Comparison of ENCODE assay signal across 1 cellular context in genomic region chr20:29079769-29080690, GRCh38.
A peak's percentile ranks its signal among the peaks of the same experiment; 100 is the strongest.
TF ChIP-seq lines count a peak whose summit lies in the region.

No MANE protein-coding gene starts in this region.

TF ChIP-seq in HepG2, 621 proteins besides CTCF, POLR2A, EP300 and RAD21 (continued from another document and continues in another):
- TF ChIP-seq SNAPC4 (CRISPR knock-in tag; IDR thresholded peaks at IDR 0.05) (no peak), ZBTB49 (CRISPR knock-in tag; IDR thresholded peaks at IDR 0.05; ENCODE audit: borderline replicate concordance) (no peak), PHF8 (CRISPR knock-in tag; IDR thresholded peaks at IDR 0.05) (peak; percentile 69), ZNF460 (CRISPR knock-in tag; IDR thresholded peaks at IDR 0.05; ENCODE audit: borderline replicate concordance) (no peak), ZKSCAN1 (IDR thresholded peaks at IDR 0.05; ENCODE audit: low read length) (no peak), MTA3 (CRISPR knock-in tag; IDR thresholded peaks at IDR 0.05) (no peak), ZNF781 (CRISPR knock-in tag; IDR thresholded peaks at IDR 0.05; ENCODE audit: borderline replicate concordance, not compliant biosample characterization) (peak; percentile 37), HMG20B (CRISPR knock-in tag; conservative IDR thresholded peaks at IDR 0.05) (peak; percentile 40; the same call in 1 of the 2 replicates), ZNF281 (CRISPR knock-in tag; IDR thresholded peaks at IDR 0.05; ENCODE audit: borderline replicate concordance) (no peak), KDM3A (CRISPR knock-in tag; IDR thresholded peaks at IDR 0.05; ENCODE audit: low read depth) (0 out of 2 replicates have a peak, but pooled peaks have one; percentile 28), DR1 (CRISPR knock-in tag; IDR thresholded peaks at IDR 0.05) (0 out of 2 replicates have a peak, but pooled peaks have one; percentile 33), KMT2A (CRISPR knock-in tag; IDR thresholded peaks at IDR 0.05) (peak; percentile 75), ZNF383 (CRISPR knock-in tag; IDR thresholded peaks at IDR 0.05; ENCODE audit: borderline replicate concordance) (no peak), ZSCAN31 (CRISPR knock-in tag; IDR thresholded peaks at IDR 0.05; ENCODE audit: low read depth) (0 out of 2 replicates have a peak, but pooled peaks have one; percentile 12), ZNF224 (CRISPR knock-in tag; IDR thresholded peaks at IDR 0.05) (peak; percentile 58; the same call in 1 of the 2 replicates), DRAP1 (CRISPR knock-in tag; IDR thresholded peaks at IDR 0.05) (no peak), ZNF574 (CRISPR knock-in tag; IDR thresholded peaks at IDR 0.05) (peak; percentile 89), ZNF724P (CRISPR knock-in tag; IDR thresholded peaks at IDR 0.05; ENCODE audit: borderline replicate concordance) (0 out of 2 replicates have a peak, but pooled peaks have one; percentile 26), ZBTB26 (CRISPR knock-in tag; IDR thresholded peaks at IDR 0.05; ENCODE audit: borderline replicate concordance) (0 out of 2 replicates have a peak, but pooled peaks have one; percentile 16), FOXP4 (CRISPR knock-in tag; IDR thresholded peaks at IDR 0.05) (peak; percentile 47; the same call in 1 of the 2 replicates), FOSL1 (CRISPR knock-in tag; IDR thresholded peaks at IDR 0.05; ENCODE audit: borderline replicate concordance) (no peak), ZFX (CRISPR knock-in tag; IDR thresholded peaks at IDR 0.05; ENCODE audit: low read depth) (peak; percentile 60), NFYC (CRISPR knock-in tag; IDR thresholded peaks at IDR 0.05) (peak; percentile 68), GZF1 (CRISPR knock-in tag; IDR thresholded peaks at IDR 0.05) (no peak), PHF20 (CRISPR knock-in tag; IDR thresholded peaks at IDR 0.05) (peak; percentile 77), NFYB (CRISPR knock-in tag; IDR thresholded peaks at IDR 0.05) (peak; percentile 70; the same call in 1 of the 2 replicates), ZNF337 (CRISPR knock-in tag; IDR thresholded peaks at IDR 0.05; ENCODE audit: borderline replicate concordance, low read depth) (peak; percentile 85; the same call in 1 of the 2 replicates), ZSCAN20 (CRISPR knock-in tag; IDR thresholded peaks at IDR 0.05; ENCODE audit: borderline replicate concordance) (0 out of 2 replicates have a peak, but pooled peaks have one; percentile 32), ZSCAN9 (CRISPR knock-in tag; IDR thresholded peaks at IDR 0.05; ENCODE audit: borderline replicate concordance) (0 out of 2 replicates have a peak, but pooled peaks have one; percentile 41), ATF3 (CRISPR knock-in tag; IDR thresholded peaks at IDR 0.05) (0 out of 2 replicates have a peak, but pooled peaks have one; percentile 28), ZNF431 (CRISPR knock-in tag; IDR thresholded peaks at IDR 0.05; ENCODE audit: borderline replicate concordance, low read depth) (no peak), ZNF513 (CRISPR knock-in tag; conservative IDR thresholded peaks at IDR 0.05) (no peak), ZNF274 (CRISPR knock-in tag; IDR thresholded peaks at IDR 0.05) (0 out of 2 replicates have a peak, but pooled peaks have one; percentile 38), ZNF691 (CRISPR knock-in tag; IDR thresholded peaks at IDR 0.05; ENCODE audit: borderline replicate concordance, low read depth) (peak; percentile 70; the same call in 1 of the 2 replicates), ZNF230 (CRISPR knock-in tag; IDR thresholded peaks at IDR 0.05) (no peak), MEF2D (CRISPR knock-in tag; IDR thresholded peaks at IDR 0.05) (peak; percentile 23; the same call in 1 of the 2 replicates), ZNF326 (CRISPR knock-in tag; IDR thresholded peaks at IDR 0.05; ENCODE audit: borderline replicate concordance) (no peak), KAT8 (CRISPR knock-in tag; IDR thresholded peaks at IDR 0.05) (peak; percentile 92), TMF1 (CRISPR knock-in tag; IDR thresholded peaks at IDR 0.05; ENCODE audit: low read depth) (no peak), ZNF446 (CRISPR knock-in tag; IDR thresholded peaks at IDR 0.05) (no peak), ELF4 (CRISPR knock-in tag; IDR thresholded peaks at IDR 0.05; ENCODE audit: borderline replicate concordance) (peak; percentile 84)
